In the genomic region with DNA sequence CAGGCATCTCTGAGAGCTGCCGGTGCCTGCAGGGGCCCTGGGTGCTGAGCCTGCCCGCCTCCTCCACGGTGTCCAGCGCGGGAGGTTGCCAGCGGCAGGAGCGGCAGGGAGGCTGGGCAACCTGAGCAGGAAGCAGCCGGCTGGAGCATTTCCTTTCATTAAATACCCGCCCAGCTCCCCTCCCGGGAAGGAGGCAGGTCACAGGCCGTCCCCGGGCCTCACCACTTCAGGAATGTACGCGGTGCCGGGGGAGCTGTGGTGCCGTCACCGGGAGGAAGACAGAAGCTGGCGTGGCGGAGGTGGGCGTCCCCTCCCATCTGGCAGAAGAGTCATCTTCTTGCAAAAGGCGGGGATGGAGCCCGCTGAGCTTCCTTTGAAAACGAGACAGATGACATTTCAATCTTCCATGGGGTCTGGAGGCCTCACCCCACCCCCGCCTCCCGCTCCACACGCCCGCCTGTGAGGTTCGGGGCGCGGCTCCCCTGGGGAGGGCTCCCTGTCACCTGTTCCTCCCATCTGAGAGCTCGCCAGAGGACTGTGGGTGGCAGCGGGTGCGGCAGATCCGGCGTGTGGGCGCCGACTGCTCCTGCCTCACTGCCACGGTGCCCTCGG, we compare ENCODE assay signal across 8 cellular contexts. TPM values are rescaled to one million over a fixed set of nuclear protein-coding genes. Genes with fewer than 3 reads are reported as not detected.
DNase-seq lines count a peak whose midpoint lies in the region; ATAC-seq, FAIRE-seq and TF ChIP-seq lines count a peak whose summit lies in the region.

No MANE protein-coding gene starts in this region.

- no peak for TF ChIP-seq EP300 in sigmoid colon (IDR thresholded peaks at IDR 0.05)

- no peak for FAIRE-seq in small intestine (lab: Jason Lieb, UNC)

- in situ Hi-C loops in GM13977 (cut with MboI; ENCODE audit: low pct_unique_long_range_greater_than_20kb, low sequenced_read_pairs, unreplicated experiment): no loop called here

- H3K4me1 ChIP-seq in small intestine (ENCODE audit: control insufficient read depth in 2 of 2, insufficient read depth in 1 of 2, low read depth in 1 of 2, low read length in 1 of 2): no peaks in the 10 kb centered on the region
- peaks cover 0 to 5% (median 2%) of the 10 kb centered on the region in 4 donors for H3K4me1 ChIP-seq in sigmoid colon

- peak overlapping the region in 1 of 2 donors; percentile 9 for H3K4me3 ChIP-seq in small intestine (ENCODE audit: low read depth in 1 of 2, low read length in 2 of 2)
- no peak overlapping the region for H3K4me3 ChIP-seq in sigmoid colon

- WGBS in small intestine, 3 donors: 9 to 30% (median 16%) methylated on average over 36 to 39 of the region's 39 CpGs
- 10 to 15% methylated on average over 39 of the region's 39 CpGs for WGBS in sigmoid colon, 2 donors

- H3K27ac ChIP-seq in small intestine (ENCODE audit: low read depth in 1 of 2, low read length in 1 of 2) (no peak overlapping the region), sigmoid colon (peak overlapping the region in 1 of 4 donors; percentile 38)

- DNase-seq in activated gamma-delta T cell treated with Interleukin-2 at 50 U/mL for 16 hours (peak; percentile 36), activated gamma-delta T cell (lab: John Stamatoyannopoulos, UW) (no peak), head of caudate nucleus (peak in 41 of 42 donors; percentile 54 to 95 (median 82)), small intestine (peak; percentile 16), sigmoid colon (no peak), GM13977 (ENCODE audit: low spot score) (no peak)
- peak; percentile 68 to 72 for DNase-seq in activated T-cell treated with anti-CD3 and anti-CD28 coated beads, Interleukin-2, amount 50 U/mL, for 48 hours

- H3K9me3 ChIP-seq in small intestine (ENCODE audit: control insufficient read depth, low read depth) (no peaks in the 10 kb centered on the region), sigmoid colon (peaks cover 6 to 15% (median 11%) of the 10 kb centered on the region in 4 donors)

- H3K36me3 ChIP-seq in small intestine (ENCODE audit: control insufficient read depth in 2 of 2, insufficient read depth in 2 of 2, low read length in 2 of 2) (no peaks in the 10 kb centered on the region), sigmoid colon (no peaks in the 10 kb centered on the region)

- H3K27me3 ChIP-seq in small intestine (ENCODE audit: control insufficient read depth in 2 of 2, insufficient read depth in 2 of 2, low read length in 2 of 2): peaks cover 3 to 5% of the 10 kb centered on the region in 2 donors
- peaks cover 13 to 56% (median 14%) of the 10 kb centered on the region in 3 donors for H3K27me3 ChIP-seq in sigmoid colon

- TF ChIP-seq CTCF in sigmoid colon (IDR thresholded peaks at IDR 0.05) (no peak), GM13977 (IDR thresholded peaks at IDR 0.05; ENCODE audit: extremely low read depth, insufficient read depth, missing control alignments) (no peak)

- ATAC-seq in HG03196 (IDR thresholded peaks at IDR 0.05; ENCODE audit: unreplicated experiment): no peak

- TF ChIP-seq POLR2A in sigmoid colon (IDR thresholded peaks at IDR 0.05): no peak

- intact Hi-C loops in head of caudate nucleus (cut with DNase I) (no loop called here), sigmoid colon (cut with DNase I) (no loop called here)

RNA-seq across cellular contexts. Expression of gene SOX8, which starts 16.0 kb away (rescaled TPM):
- 1 to 10 TPM in 1 of 3 donors, under 1 TPM in 1, not detected in 1; 0.27 to 1.0 TPM for polyA plus RNA-seq in small intestine
- 1 to 10 TPM in 3 of 4 donors, under 1 TPM in 1; 0.49 to 3.4 (median 3.0) TPM for total RNA-seq in sigmoid colon
- polyA plus RNA-seq in sigmoid colon: 1 to 10 TPM in 1 of 3 donors, under 1 TPM in 1, not detected in 1; under 0.01 to 2.5 TPM

RNA-seq across cellular contexts. Expression of gene LMF1, which starts 26.8 kb away (rescaled TPM):
- polyA plus RNA-seq in small intestine (1 to 10 TPM; 8.2 to 9.4 (median 8.9) TPM), sigmoid colon (10 to 100 TPM in 1 of 3 donors, 1 to 10 TPM in 2; 1.2 to 13.2 (median 1.6) TPM)
- total RNA-seq in sigmoid colon: 10 to 100 TPM; 19.9 to 34.1 (median 31.0) TPM

Comparison
In these comparisons a context has a peak if more than half of its experiments do, and no peak if none do; other contexts are left out.
1. DNase-seq: peak in activated gamma-delta T cell treated with Interleukin-2 at 50 U/mL for 16 hours (single experiment), activated T-cell treated with anti-CD3 and anti-CD28 coated beads, Interleukin-2, amount 50 U/mL, for 48 hours (2 of 2), head of caudate nucleus (41 of 42) and small intestine (single experiment); none in activated gamma-delta T cell (single experiment), sigmoid colon (single experiment) and GM13977 (single experiment).